1 cellular context compared by ENCODE assay signal in the genomic region with DNA sequence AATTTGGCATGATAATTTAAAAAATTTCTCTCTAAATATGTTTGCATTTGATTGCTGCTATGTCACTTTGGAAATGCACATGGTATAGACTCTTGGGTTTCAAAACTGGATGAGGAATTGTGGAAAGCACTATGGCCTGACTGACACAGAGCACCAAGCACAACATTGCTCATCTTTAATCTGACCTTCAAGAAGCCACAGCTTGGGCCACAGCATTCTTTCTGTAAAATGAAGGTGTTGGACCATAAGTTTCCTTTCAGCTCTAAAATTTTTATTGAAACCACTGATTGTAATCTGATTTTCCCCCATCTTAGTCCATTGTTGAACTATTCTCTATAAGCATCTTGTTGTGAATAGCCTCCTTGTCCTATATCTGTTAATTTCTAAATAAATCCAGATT.
A peak's percentile ranks its signal among the peaks of the same experiment; 100 is the strongest.
TF ChIP-seq lines count a peak whose summit lies in the region.

No MANE protein-coding gene starts in this region.

TF ChIP-seq in K562, 482 proteins besides CTCF, POLR2A, EP300 and RAD21:
- TF ChIP-seq HDAC1 (IDR thresholded peaks at IDR 0.05) (no peak), DACH1 (IDR thresholded peaks at IDR 0.05; ENCODE audit: partially characterized antibody) (no peak), KLF13 (tag; IDR thresholded peaks at IDR 0.05; ENCODE audit: borderline replicate concordance, low read depth) (no peak), SP1 (CRISPR knock-in tag; IDR thresholded peaks at IDR 0.05) (no peak), FOXK2 (conservative IDR thresholded peaks at IDR 0.05 in 1 of 2, IDR thresholded peaks at IDR 0.05 in 1 of 2; ENCODE audit: low read depth in 2 of 2) (no peak), RBM22 (IDR thresholded peaks at IDR 0.05; ENCODE audit: low read depth, low read length, poor library complexity, severe bottlenecking) (peak; percentile 34), ETV5 (CRISPR knock-in tag; IDR thresholded peaks at IDR 0.05; ENCODE audit: low read depth) (no peak)
- TF ChIP-seq, protein P1, sequence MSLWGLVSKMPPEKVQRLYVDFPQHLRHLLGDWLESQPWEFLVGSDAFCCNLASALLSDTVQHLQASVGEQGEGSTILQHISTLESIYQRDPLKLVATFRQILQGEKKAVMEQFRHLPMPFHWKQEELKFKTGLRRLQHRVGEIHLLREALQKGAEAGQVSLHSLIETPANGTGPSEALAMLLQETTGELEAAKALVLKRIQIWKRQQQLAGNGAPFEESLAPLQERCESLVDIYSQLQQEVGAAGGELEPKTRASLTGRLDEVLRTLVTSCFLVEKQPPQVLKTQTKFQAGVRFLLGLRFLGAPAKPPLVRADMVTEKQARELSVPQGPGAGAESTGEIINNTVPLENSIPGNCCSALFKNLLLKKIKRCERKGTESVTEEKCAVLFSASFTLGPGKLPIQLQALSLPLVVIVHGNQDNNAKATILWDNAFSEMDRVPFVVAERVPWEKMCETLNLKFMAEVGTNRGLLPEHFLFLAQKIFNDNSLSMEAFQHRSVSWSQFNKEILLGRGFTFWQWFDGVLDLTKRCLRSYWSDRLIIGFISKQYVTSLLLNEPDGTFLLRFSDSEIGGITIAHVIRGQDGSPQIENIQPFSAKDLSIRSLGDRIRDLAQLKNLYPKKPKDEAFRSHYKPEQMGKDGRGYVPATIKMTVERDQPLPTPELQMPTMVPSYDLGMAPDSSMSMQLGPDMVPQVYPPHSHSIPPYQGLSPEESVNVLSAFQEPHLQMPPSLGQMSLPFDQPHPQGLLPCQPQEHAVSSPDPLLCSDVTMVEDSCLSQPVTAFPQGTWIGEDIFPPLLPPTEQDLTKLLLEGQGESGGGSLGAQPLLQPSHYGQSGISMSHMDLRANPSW (CRISPR knock-in tag; IDR thresholded peaks at IDR 0.05): no peak
